In genomic region chr7:106029448-106029847, GRCh38 we compare ENCODE assay signal across 21 cellular contexts.
DNase-seq lines count a peak whose midpoint lies in the region; TF ChIP-seq lines count a peak whose summit lies in the region.
"Had no signal": no experiment of that assay in that cellular context is flagged by ENCODE, and none has a peak within 500 bp of the region (broad histone marks: within the 10 kb centered on the region; RNA-seq: fewer than 3 reads in every experiment).

No MANE protein-coding gene starts in this region.

- H3K4me1 ChIP-seq in sigmoid colon: peaks cover 0 to 11% (median 5%) of the 10 kb centered on the region in 4 donors
- H3K4me1 ChIP-seq: Caco-2, SJSA1 had no signal

- intact Hi-C loops in sigmoid colon (cut with DNase I): no loop called here
- intact Hi-C loops in dorsolateral prefrontal cortex (cut with DNase I): no loop called here

- no peaks in the 10 kb centered on the region for H3K36me3 ChIP-seq in sigmoid colon
- H3K36me3 ChIP-seq: BLaER1 treated with 17β-estradiol and CSF1 and Interleukin-3, amounts not matched to agents 10 nM and 100 nM; MG63; SJSA1 had no signal

- no peak overlapping the region for H3K4me3 ChIP-seq in AG10803 (ENCODE audit: low read length)
- no peak overlapping the region for H3K4me3 ChIP-seq in sigmoid colon
- no peak overlapping the region for H3K4me3 ChIP-seq in dorsolateral prefrontal cortex
- H3K4me3 ChIP-seq: BLaER1 treated with 17β-estradiol and CSF1 and Interleukin-3, amounts not matched to agents 10 nM and 100 nM; MG63; SJSA1 had no signal

- H3K9me3 ChIP-seq in sigmoid colon: no peaks in the 10 kb centered on the region
- H3K9me3 ChIP-seq: Caco-2, SJSA1 had no signal

- TF ChIP-seq EP300 in sigmoid colon (IDR thresholded peaks at IDR 0.05): no peak

- TF ChIP-seq CTCF in AG10803 (conservative IDR thresholded peaks at IDR 0.05; ENCODE audit: low read length) (no peak), brain (conservative IDR thresholded peaks at IDR 0.05) (no peak), sigmoid colon (IDR thresholded peaks at IDR 0.05) (no peak), mesothelial cell of epicardium (IDR thresholded peaks at IDR 0.05; ENCODE audit: unreplicated experiment) (no peak), dorsolateral prefrontal cortex (IDR thresholded peaks at IDR 0.05 in 54 of 56, conservative IDR thresholded peaks at IDR 0.05 in 2 of 56; ENCODE audit: low read depth in 1 of 56, partially characterized antibody in 56 of 56) (no peak)

- no peak overlapping the region for H3K4me3 Mint-ChIP-seq in brain
- no peak overlapping the region for H3K4me3 Mint-ChIP-seq in mesothelial cell of epicardium

- H3K27me3 ChIP-seq in sigmoid colon: no peaks in the 10 kb centered on the region
- no peaks in the 10 kb centered on the region for H3K27me3 ChIP-seq in dorsolateral prefrontal cortex
- H3K27me3 ChIP-seq: MG63 had no signal

- H3K27ac Mint-ChIP-seq in brain (peak overlapping the region in 3 of 5 experiments; percentile 60 to 86 (median 64)), mesothelial cell of epicardium (no peak overlapping the region)
- H3K27ac Mint-ChIP-seq: CD4-positive, alpha-beta memory T cell had no signal

- H3K4me1 Mint-ChIP-seq in brain (peaks cover 53% of the 10 kb centered on the region), mesothelial cell of epicardium (peaks cover 10% of the 10 kb centered on the region)

- no peak for TF ChIP-seq POLR2A in sigmoid colon (IDR thresholded peaks at IDR 0.05)

- H3K27ac ChIP-seq in sigmoid colon (no peak overlapping the region), dorsolateral prefrontal cortex (no peak overlapping the region)
- H3K27ac ChIP-seq: BLaER1 treated with 17β-estradiol and CSF1 and Interleukin-3, amounts not matched to agents 10 nM and 100 nM; SJSA1 had no signal

- H3K9me3 Mint-ChIP-seq in brain (peaks cover 0 to 8% (median 4%) of the 10 kb centered on the region in 5 experiments), mesothelial cell of epicardium (no peaks in the 10 kb centered on the region)

- H3K36me3 Mint-ChIP-seq in brain: peaks cover 6% of the 10 kb centered on the region
- peaks cover 1% of the 10 kb centered on the region for H3K36me3 Mint-ChIP-seq in mesothelial cell of epicardium
- H3K36me3 Mint-ChIP-seq: CD4-positive, alpha-beta memory T cell had no signal

- DNase-seq in AG10803 (ENCODE audit: low read depth) (peak; percentile 37), OCI-M1 (lab: John Stamatoyannopoulos, UW) (peak; percentile 3), sigmoid colon (peak; percentile 10), mesothelial cell of epicardium (ENCODE audit: low spot score in 2 of 2, unreplicated experiment in 2 of 2) (no peak), dorsolateral prefrontal cortex (no peak), NCI-H446 (lab: John Stamatoyannopoulos, UW) (no peak)
- DNase-seq: AML-193; Caco-2; CD4-positive, alpha-beta memory T cell; DMS79; KG1; MG63; NCI-H1048; NCI-H1417; NCI-H1694; NCI-H2029 treated with DMSO at 0.1 percent for 48 hours; NCI-H526 treated with DMSO at 0.1 percent for 48 hours; Right ventricle myocardium superior had no signal

- 62% methylated on average over 1 of the region's 1 CpG for WGBS in sigmoid colon, 2 donors

- peaks cover 5% of the 10 kb centered on the region for H3K27me3 Mint-ChIP-seq in brain
- peaks cover 5% of the 10 kb centered on the region for H3K27me3 Mint-ChIP-seq in mesothelial cell of epicardium (ENCODE audit: low read depth)
- H3K27me3 Mint-ChIP-seq: CD4-positive, alpha-beta memory T cell had no signal

Comparison
In these comparisons a context has a peak if more than half of its experiments do, and no peak if none do; other contexts are left out.
1. DNase-seq: peak in AG10803 (single experiment), OCI-M1 (single experiment) and sigmoid colon (single experiment); none in mesothelial cell of epicardium (0 of 2), dorsolateral prefrontal cortex (0 of 10) and NCI-H446 (0 of 2).